In the genomic region with DNA sequence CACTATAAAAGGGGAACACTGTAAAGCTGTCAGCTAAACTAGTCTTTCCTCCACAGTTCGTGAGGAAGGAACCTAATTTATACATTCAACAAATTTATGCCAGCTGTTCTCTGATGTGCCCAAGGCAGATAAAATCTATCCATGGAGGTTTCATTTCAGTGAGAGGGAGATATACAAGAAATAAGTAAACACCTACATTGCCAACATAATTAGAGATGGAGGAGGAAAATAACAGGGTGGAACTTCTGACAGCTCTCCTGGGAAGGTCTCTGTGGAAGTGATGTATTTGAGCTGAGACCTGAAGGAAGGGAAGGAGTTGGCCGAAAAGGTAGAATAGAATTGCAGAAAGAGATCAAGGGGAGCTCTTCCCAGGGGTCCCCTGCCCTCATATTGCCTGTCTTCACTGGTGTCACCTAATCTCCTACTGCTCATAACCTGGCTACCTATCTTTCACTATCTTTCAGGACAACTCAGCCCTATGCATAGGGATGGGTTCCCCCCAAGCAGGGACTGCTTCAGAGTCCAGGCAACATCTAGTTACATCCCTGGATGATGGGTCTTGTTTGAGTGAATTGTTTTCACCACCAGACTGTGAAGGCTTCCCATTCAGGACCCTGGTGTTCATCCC, we compare ENCODE assay signal across 9 cellular contexts. TPM values are rescaled to one million over a fixed set of nuclear protein-coding genes. Genes with fewer than 3 reads are reported as not detected.
DNase-seq lines count a peak whose midpoint lies in the region; ATAC-seq and TF ChIP-seq lines count a peak whose summit lies in the region.
"Had no signal": no experiment of that assay in that cellular context is flagged by ENCODE, and none has a peak within 500 bp of the region (broad histone marks: within the 10 kb centered on the region; RNA-seq: fewer than 3 reads in every experiment).

No MANE protein-coding gene starts in this region.

- no peaks in the 10 kb centered on the region for H3K36me3 ChIP-seq in lung (ENCODE audit: control insufficient read depth in 2 of 2, insufficient read depth in 2 of 2, low read length in 2 of 2)
- no peaks in the 10 kb centered on the region for H3K36me3 ChIP-seq in suprapubic skin

- H3K4me3 ChIP-seq in lung, result no peak overlapping the region
- peak overlapping the region; percentile 23 for H3K4me3 ChIP-seq in suprapubic skin

- H3K9me3 ChIP-seq in lung (ENCODE audit: control insufficient read depth in 2 of 2, insufficient read depth in 1 of 2, low read length in 1 of 2) (no peaks in the 10 kb centered on the region), suprapubic skin (no peaks in the 10 kb centered on the region)

- H3K9me3 Mint-ChIP-seq in activated CD8-positive, alpha-beta memory T cell treated with anti-CD3 and anti-CD28 coated beads, Interleukin-2, amount 10 ng/mL, durations not matched to agents 7 days and 5 days (ENCODE audit: low read depth), result no peaks in the 10 kb centered on the region
- no peaks in the 10 kb centered on the region for H3K9me3 Mint-ChIP-seq in activated CD4-positive, alpha-beta memory T cell treated with anti-CD3 and anti-CD28 coated beads, Interleukin-2, amount 10 ng/mL, durations not matched to agents 7 days and 5 days

- H3K4me1 Mint-ChIP-seq in activated CD8-positive, alpha-beta memory T cell treated with anti-CD3 and anti-CD28 coated beads, Interleukin-2, amount 10 ng/mL, durations not matched to agents 7 days and 5 days, result peaks cover 56% of the 10 kb centered on the region
- peaks cover 49% of the 10 kb centered on the region for H3K4me1 Mint-ChIP-seq in activated CD4-positive, alpha-beta memory T cell treated with anti-CD3 and anti-CD28 coated beads, Interleukin-2, amount 10 ng/mL, durations not matched to agents 7 days and 5 days

- H3K27ac ChIP-seq in lung (ENCODE audit: low read depth in 1 of 2, low read length in 1 of 2) (peak overlapping the region; percentile 12 to 73), suprapubic skin (peak overlapping the region; percentile 100)

- CTCF ChIA-PET in activated CD8-positive, alpha-beta memory T cell treated with anti-CD3 and anti-CD28 coated beads, Interleukin-2, amount 10 ng/mL, durations not matched to agents 7 days and 5 days (lab: Charles Lee), result interaction anchor here (0.7 to 1.8 kb wide), 5 partner anchors 8 to 231 kb away, joined by 3 to 13 read pairs (median 3); no protein-coding TSS in a partner anchor
- CTCF ChIA-PET in activated CD4-positive, alpha-beta memory T cell treated with anti-CD3 and anti-CD28 coated beads, Interleukin-2, amount 10 ng/mL, durations not matched to agents 7 days and 5 days (lab: Charles Lee), result interaction anchor here (1.2 to 2.3 kb wide), 5 partner anchors 8 to 104 kb away, joined by 3 to 13 read pairs (median 4); no protein-coding TSS in a partner anchor

- H3K4me3 Mint-ChIP-seq in activated CD8-positive, alpha-beta memory T cell treated with anti-CD3 and anti-CD28 coated beads, Interleukin-2, amount 10 ng/mL, durations not matched to agents 7 days and 5 days, result peak overlapping the region; percentile 40
- peak overlapping the region; percentile 21 for H3K4me3 Mint-ChIP-seq in activated CD4-positive, alpha-beta memory T cell treated with anti-CD3 and anti-CD28 coated beads, Interleukin-2, amount 10 ng/mL, durations not matched to agents 7 days and 5 days

- POLR2A ChIA-PET in activated CD4-positive, alpha-beta memory T cell treated with anti-CD3 and anti-CD28 coated beads, Interleukin-2, amount 10 ng/mL, durations not matched to agents 7 days and 5 days (lab: Charles Lee), result interaction anchor here (0.6 to 4.8 kb wide), 22 partner anchors 8 to 318 kb away, joined by 3 to 44 read pairs (median 4); a partner anchor contains a TSS

- no peaks in the 10 kb centered on the region for H3K27me3 Mint-ChIP-seq in activated CD8-positive, alpha-beta memory T cell treated with anti-CD3 and anti-CD28 coated beads, Interleukin-2, amount 10 ng/mL, durations not matched to agents 7 days and 5 days
- H3K27me3 Mint-ChIP-seq in activated CD4-positive, alpha-beta memory T cell treated with anti-CD3 and anti-CD28 coated beads, Interleukin-2, amount 10 ng/mL, durations not matched to agents 7 days and 5 days, result no peaks in the 10 kb centered on the region

- H3K27me3 ChIP-seq in lung (ENCODE audit: control insufficient read depth, insufficient read depth) (no peaks in the 10 kb centered on the region), suprapubic skin (no peaks in the 10 kb centered on the region)

- peaks cover 2 to 17% of the 10 kb centered on the region in 2 donors for H3K4me1 ChIP-seq in lung (ENCODE audit: control insufficient read depth in 2 of 2, insufficient read depth in 2 of 2, low read length in 2 of 2)
- H3K4me1 ChIP-seq in suprapubic skin, result peaks cover 48% of the 10 kb centered on the region

- no peak for TF ChIP-seq EP300 in suprapubic skin (IDR thresholded peaks at IDR 0.05)

- peak overlapping the region; percentile 69 for H3K27ac Mint-ChIP-seq in activated CD8-positive, alpha-beta memory T cell treated with anti-CD3 and anti-CD28 coated beads, Interleukin-2, amount 10 ng/mL, durations not matched to agents 7 days and 5 days
- H3K27ac Mint-ChIP-seq in activated CD4-positive, alpha-beta memory T cell treated with anti-CD3 and anti-CD28 coated beads, Interleukin-2, amount 10 ng/mL, durations not matched to agents 7 days and 5 days, result peak overlapping the region; percentile 53

- peaks cover 23% of the 10 kb centered on the region for H3K36me3 Mint-ChIP-seq in activated CD8-positive, alpha-beta memory T cell treated with anti-CD3 and anti-CD28 coated beads, Interleukin-2, amount 10 ng/mL, durations not matched to agents 7 days and 5 days
- peaks cover 32% of the 10 kb centered on the region for H3K36me3 Mint-ChIP-seq in activated CD4-positive, alpha-beta memory T cell treated with anti-CD3 and anti-CD28 coated beads, Interleukin-2, amount 10 ng/mL, durations not matched to agents 7 days and 5 days (ENCODE audit: low read depth)

- no peak for ATAC-seq in activated CD8-positive, alpha-beta memory T cell treated with anti-CD3 and anti-CD28 coated beads, Interleukin-2, amount 10 ng/mL, durations not matched to agents 7 days and 5 days
- no peak for ATAC-seq in lung (ENCODE audit: insufficient read depth, low FRiP score)

- TF ChIP-seq CTCF in lung (IDR thresholded peaks at IDR 0.05; ENCODE audit: control extremely low read depth, extremely low read depth) (no peak), suprapubic skin (IDR thresholded peaks at IDR 0.05) (no peak)

- no peak for TF ChIP-seq POLR2A in suprapubic skin (IDR thresholded peaks at IDR 0.05)

- DNase-seq in activated CD8-positive, alpha-beta memory T cell treated with anti-CD3 and anti-CD28 coated beads, Interleukin-2, amount 10 ng/mL, durations not matched to agents 7 days and 5 days, result no peak
- DNase-seq in activated CD8-positive, alpha-beta memory T cell treated with anti-CD3 and anti-CD28 coated beads, Interleukin-2, amount 50 U/mL, for 4 hours, result no peak
- no peak for DNase-seq in activated CD4-positive, alpha-beta memory T cell treated with anti-CD3 and anti-CD28 coated beads, Interleukin-2, amount 10 ng/mL, durations not matched to agents 7 days and 5 days
- DNase-seq in lung (ENCODE audit: low spot score) (no peak), suprapubic skin (ENCODE audit: low spot score in 2 of 2) (no peak), UCSD-AML1 (lab: John Stamatoyannopoulos, UW; ENCODE audit: unreplicated experiment) (no peak), NCI-H1930 (lab: John Stamatoyannopoulos, UW) (no peak), hippocampal formation (lab: John Stamatoyannopoulos, UW) (no peak)
- DNase-seq: NCI-H1092 treated with DMSO at 0.1 percent for 48 hours had no signal

- 43 to 47% methylated on average over 2 of the region's 2 CpGs for WGBS in lung, 2 donors
- 20% methylated on average over 2 of the region's 2 CpGs for WGBS in suprapubic skin

RNA-seq across cellular contexts. Expression of a gene that starts 1.0 kb away (rescaled TPM):
- 10 to 100 TPM; 47.3 to 49.5 TPM for total RNA-seq in activated CD8-positive, alpha-beta memory T cell treated with anti-CD3 and anti-CD28 coated beads, Interleukin-2, amount 10 ng/mL, durations not matched to agents 7 days and 5 days
- 10 to 100 TPM; 78.9 to 81.7 TPM for total RNA-seq in activated CD4-positive, alpha-beta memory T cell treated with anti-CD3 and anti-CD28 coated beads, Interleukin-2, amount 10 ng/mL, durations not matched to agents 7 days and 5 days
- total RNA-seq in lung (10 to 100 TPM; 27.7 to 37.6 TPM), suprapubic skin (100 to 1,000 TPM in 1 of 4 donors, 10 to 100 TPM in 3; 56.7 to 101 (median 67.2) TPM)
- 10 to 100 TPM; 12.1 to 16.0 TPM for polyA plus RNA-seq in lung
